10 cellular contexts compared by ENCODE assay signal in the genomic region with DNA sequence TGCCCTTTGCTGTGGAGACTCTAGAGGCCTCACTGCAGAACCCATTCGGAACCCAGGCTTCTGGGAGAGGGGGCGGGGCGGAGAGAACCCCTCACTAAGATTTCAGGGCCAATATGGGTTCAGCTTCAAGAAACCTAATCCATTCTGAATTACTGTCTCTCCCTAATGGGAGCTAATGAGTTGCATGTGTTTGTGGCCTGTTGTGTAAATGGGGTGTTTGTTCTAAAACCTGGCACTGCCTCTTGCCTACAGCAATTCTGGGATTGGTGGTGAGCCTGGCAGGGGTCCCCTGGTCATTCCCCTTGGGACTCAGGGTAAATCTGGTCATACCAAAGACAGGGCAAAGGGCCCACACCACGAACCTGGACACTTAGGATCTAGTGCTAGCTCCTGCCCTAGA. TPM values are rescaled to one million over a fixed set of nuclear protein-coding genes. Genes with fewer than 3 reads are reported as not detected.
DNase-seq lines count a peak whose midpoint lies in the region; ATAC-seq and TF ChIP-seq lines count a peak whose summit lies in the region.
"Had no signal": no experiment of that assay in that cellular context is flagged by ENCODE, and none has a peak within 500 bp of the region (broad histone marks: within the 10 kb centered on the region; RNA-seq: fewer than 3 reads in every experiment).

No MANE protein-coding gene starts in this region.

- H3K27me3 Mint-ChIP-seq in GM23338 (ENCODE audit: insufficient read depth, low read depth, poor library complexity) (peaks cover 17% of the 10 kb centered on the region), memory B cell (peaks cover 10% of the 10 kb centered on the region)

- H3K27me3 ChIP-seq in GM23338 (ENCODE audit: insufficient read depth) (peaks cover 11% of the 10 kb centered on the region), stomach smooth muscle (ENCODE audit: control insufficient read depth in 1 of 2, insufficient read depth in 2 of 2, low read length in 2 of 2) (peaks cover 2 to 5% of the 10 kb centered on the region in 2 donors)

- no peak for DNase-seq in GM23338 (ENCODE audit: low spot score)
- no peak for DNase-seq in caudate nucleus (lab: John Stamatoyannopoulos, UW)
- DNase-seq in memory B cell (ENCODE audit: low spot score in 2 of 2) = no peak
- no peak for DNase-seq in stimulated activated CD4-positive, alpha-beta T cell treated with anti-CD3 and anti-CD28 coated beads, Interleukin-12 subunit alpha, Interleukin-12 subunit beta, amount 100 ng/mL, for 4 hours
- no peak for DNase-seq in activated CD8-positive, alpha-beta memory T cell treated with anti-CD3 and anti-CD28 coated beads for 24 hours
- DNase-seq: NCI-H1930 had no signal

- H3K9ac ChIP-seq in stomach smooth muscle (ENCODE audit: low read length in 2 of 2) = peak overlapping the region in 1 of 2 donors; percentile 49

- H3K36me3 Mint-ChIP-seq in GM23338 (ENCODE audit: low read depth) (no peaks in the 10 kb centered on the region; the same call in 2 of the 3 replicates), memory B cell (peaks cover 2% of the 10 kb centered on the region)

- peaks cover 23% of the 10 kb centered on the region for H3K4me1 Mint-ChIP-seq in GM23338
- peaks cover 3% of the 10 kb centered on the region for H3K4me1 Mint-ChIP-seq in memory B cell

- H3F3A ChIP-seq in GM23338 (replicated peaks; ENCODE audit: low read depth) = peaks cover 5% of the 10 kb centered on the region; the same call in 1 of the 2 replicates

- no peak overlapping the region for H3K27ac Mint-ChIP-seq in GM23338
- no peak overlapping the region for H3K27ac Mint-ChIP-seq in memory B cell

- ATAC-seq in GM23338 (no peak), memory B cell (ENCODE audit: low read depth) (no peak), GM21390 (IDR thresholded peaks at IDR 0.05; ENCODE audit: unreplicated experiment) (no peak)

- H3K36me3 ChIP-seq in GM23338 (ENCODE audit: insufficient read depth) = no peaks in the 10 kb centered on the region
- H3K36me3 ChIP-seq in stomach smooth muscle (ENCODE audit: control insufficient read depth in 2 of 2, insufficient read depth in 2 of 2, low read length in 2 of 2) = no peaks in the 10 kb centered on the region

- H3K4me2 ChIP-seq in GM23338 = peak overlapping the region; percentile 93

- H4K20me1 ChIP-seq in GM23338 (replicated peaks; ENCODE audit: insufficient read depth) = 0 out of 2 replicates have a peak, but pooled peaks cover 3% of the 10 kb centered on the region

- H3K4me3 Mint-ChIP-seq in GM23338 = peak overlapping the region; percentile 69
- H3K4me3 Mint-ChIP-seq in memory B cell = peak overlapping the region; percentile 12

- H3K9me3 ChIP-seq in stomach smooth muscle (ENCODE audit: control insufficient read depth in 2 of 2, low read length in 2 of 2) = no peaks in the 10 kb centered on the region

- H3K4me1 ChIP-seq in GM23338 (ENCODE audit: insufficient read depth) (peaks cover 25% of the 10 kb centered on the region), stomach smooth muscle (ENCODE audit: control insufficient read depth, insufficient read depth, low read length) (peaks cover 61% of the 10 kb centered on the region)

- no peak for TF ChIP-seq CTCF in GM23338 (conservative IDR thresholded peaks at IDR 0.05; ENCODE audit: low read depth in 2 of 2)

- H3K9me2 ChIP-seq in GM23338 (ENCODE audit: insufficient read depth) = no peaks in the 10 kb centered on the region

- H3K4me3 ChIP-seq in GM23338 (peak overlapping the region; percentile 73), stomach smooth muscle (ENCODE audit: low read length in 2 of 2) (peak overlapping the region; percentile 20 to 76)

- no peaks in the 10 kb centered on the region for H3K79me2 ChIP-seq in GM23338 (replicated peaks; ENCODE audit: insufficient read depth)

- H3K27ac ChIP-seq in GM23338 (ENCODE audit: low read depth) (no peak overlapping the region), caudate nucleus (ENCODE audit: low read depth, low read length) (peak overlapping the region; percentile 48), stomach smooth muscle (ENCODE audit: low read length) (peak overlapping the region; percentile 82)

- peak overlapping the region; percentile 99 for H2AFZ ChIP-seq in GM23338

- H3K9me3 Mint-ChIP-seq in GM23338 (peaks cover 5% of the 10 kb centered on the region; the same call in 1 of the 3 replicates), memory B cell (no peaks in the 10 kb centered on the region)

TF ChIP-seq in GM23338, 12 proteins besides CTCF, POLR2A, EP300 and RAD21:
- TF ChIP-seq POLR2AphosphoS5 (IDR thresholded peaks at IDR 0.05; ENCODE audit: low read depth) = no peak
- no peak for TF ChIP-seq STAT1 (IDR thresholded peaks at IDR 0.05; ENCODE audit: unreplicated experiment)
- no peak for TF ChIP-seq NANOG (IDR thresholded peaks at IDR 0.05; ENCODE audit: borderline replicate concordance)
- TF ChIP-seq ZNF331 (CRISPR knock-in tag; IDR thresholded peaks at IDR 0.05; ENCODE audit: low read depth) = no peak
- TF ChIP-seq EZH2 (IDR thresholded peaks at IDR 0.05; ENCODE audit: low read depth, unreplicated experiment) = no peak
- no peak for TF ChIP-seq JUNB (IDR thresholded peaks at IDR 0.05; ENCODE audit: unreplicated experiment)
- no peak for TF ChIP-seq ZNF462 (CRISPR knock-in tag; IDR thresholded peaks at IDR 0.05)
TF ChIP-seq in GM23338: peak in this region for 0.

RNA-seq across cellular contexts. Expression of gene RASL12, which starts 0.6 kb away (rescaled TPM):
- total RNA-seq in GM23338 (2014; rRNA removed; shearing (Covaris generic)) = 20.1 and 27.7 TPM in 2 replicates
- 4.5 and 5.4 TPM in 2 replicates for polyA plus RNA-seq in GM23338 (2016; fragmentation: Nextera tagmentation; extraction: Ambion mirVana)
- total RNA-seq: dermis microvascular lymphatic vessel endothelial cell had no signal

RNA-seq across cellular contexts. Expression of gene KBTBD13, which starts 8.1 kb away (rescaled TPM):
- total RNA-seq in GM23338 (2014; rRNA removed; shearing (Covaris generic)) = not detected in 2 replicates
- 0.09 TPM in 1 of 2 replicates, not detected in the other for polyA plus RNA-seq in GM23338 (2016; fragmentation: Nextera tagmentation; extraction: Ambion mirVana)
- total RNA-seq: Daoy, dermis microvascular lymphatic vessel endothelial cell had no signal

RNA-seq across cellular contexts. Expression of gene SLC51B, which starts 23.2 kb away (rescaled TPM):
- total RNA-seq in GM23338 (2014; rRNA removed; shearing (Covaris generic)) = not detected in 2 replicates
- not detected in 2 replicates for polyA plus RNA-seq in GM23338 (2016; fragmentation: Nextera tagmentation; extraction: Ambion mirVana)
- total RNA-seq: Daoy, dermis microvascular lymphatic vessel endothelial cell had no signal

RNA-seq across cellular contexts. Expression of gene MTFMT, which starts 39.0 kb away (rescaled TPM):
- 25.3 and 36.0 TPM in 2 replicates for total RNA-seq in GM23338 (2014; rRNA removed; shearing (Covaris generic))
- 18.9 and 19.0 TPM in 2 replicates for polyA plus RNA-seq in GM23338 (2016; fragmentation: Nextera tagmentation; extraction: Ambion mirVana)

RNA-seq across cellular contexts. Expression of gene UBAP1L, which starts 46.6 kb away (rescaled TPM):
- total RNA-seq in GM23338 (2014; rRNA removed; shearing (Covaris generic)) = 1.4 and 1.5 TPM in 2 replicates
- polyA plus RNA-seq in GM23338 (2016; fragmentation: Nextera tagmentation; extraction: Ambion mirVana) = 0.47 and 0.53 TPM in 2 replicates
